20 cellular contexts compared by ENCODE assay signal in genomic region chr3:126119008-126119675, GRCh38. TPM values are rescaled to one million over a fixed set of nuclear protein-coding genes. Genes with fewer than 3 reads are reported as not detected.
A peak's percentile ranks its signal among the peaks of the same experiment; 100 is the strongest.
DNase-seq lines count a peak whose midpoint lies in the region; ATAC-seq, FAIRE-seq and TF ChIP-seq lines count a peak whose summit lies in the region.
"Had no signal": no experiment of that assay in that cellular context is flagged by ENCODE, and none has a peak within 500 bp of the region (broad histone marks: within the 10 kb centered on the region; RNA-seq: fewer than 3 reads in every experiment).

No MANE protein-coding gene starts in this region.

- peaks cover 3% of the 10 kb centered on the region for H3K27me3 Mint-ChIP-seq in activated CD4-positive, alpha-beta T cell treated with anti-CD3 and anti-CD28 coated beads, Interleukin-2, amount 10 ng/mL, durations not matched to agents 24 days and 14 days

- no peak for TF ChIP-seq POLR2A in gastroesophageal sphincter (IDR thresholded peaks at IDR 0.05)

- no peak overlapping the region for H3K27ac ChIP-seq in WERI-Rb-1
- H3K27ac ChIP-seq in gastroesophageal sphincter = no peak overlapping the region
- H3K27ac ChIP-seq: brain microvascular endothelial cell, dorsolateral prefrontal cortex, lower lobe of right lung, parathyroid adenoma, skin epidermis had no signal

- H3K4me1 Mint-ChIP-seq in activated CD4-positive, alpha-beta T cell treated with anti-CD3 and anti-CD28 coated beads, Interleukin-2, amount 10 ng/mL, durations not matched to agents 24 days and 14 days = no peaks in the 10 kb centered on the region
- H3K4me1 Mint-ChIP-seq: activated naive CD8-positive, alpha-beta T cell treated with anti-CD3 and anti-CD28 coated beads, Interleukin-2, amount 10 ng/mL, durations not matched to agents 7 days and 5 days; immature natural killer cell; naive B cell had no signal

- peak; percentile 51 for DNase-seq in DMS79 (lab: John Stamatoyannopoulos, UW)
- peak; percentile 28 for DNase-seq in LNCaP clone FGC (ENCODE audit: low read depth)
- DNase-seq in WERI-Rb-1 = peak; percentile 3
- peak; percentile 37 for DNase-seq in posterior vena cava (ENCODE audit: low spot score)
- no peak for DNase-seq in RCC 7860 (ENCODE audit: low spot score)
- no peak for DNase-seq in activated CD4-positive, alpha-beta T cell treated with anti-CD3 and anti-CD28 coated beads, Interleukin-2, amount 10 ng/mL, durations not matched to agents 24 days and 14 days
- DNase-seq: activated naive CD8-positive, alpha-beta T cell treated with anti-CD3 and anti-CD28 coated beads, Interleukin-2, amount 10 ng/mL, durations not matched to agents 7 days and 5 days; brain microvascular endothelial cell; GOT3; immature natural killer cell; KBM-7; lower lobe of right lung; naive B cell; NCI-H2171; stimulated activated CD4-positive, alpha-beta T cell treated with anti-CD3 and anti-CD28 coated beads, Interleukin-4, amount 100 ng/mL, for 4 hours had no signal

- H3K27ac Mint-ChIP-seq in activated CD4-positive, alpha-beta T cell treated with anti-CD3 and anti-CD28 coated beads, Interleukin-2, amount 10 ng/mL, durations not matched to agents 24 days and 14 days = no peak overlapping the region
- H3K27ac Mint-ChIP-seq: activated naive CD8-positive, alpha-beta T cell treated with anti-CD3 and anti-CD28 coated beads, Interleukin-2, amount 10 ng/mL, durations not matched to agents 7 days and 5 days; immature natural killer cell; naive B cell had no signal

- H3K9me3 ChIP-seq in WERI-Rb-1 (ENCODE audit: severe bottlenecking) (no peaks in the 10 kb centered on the region), gastroesophageal sphincter (no peaks in the 10 kb centered on the region)
- H3K9me3 ChIP-seq: lower lobe of right lung had no signal

- H3K36me3 ChIP-seq in WERI-Rb-1 (no peaks in the 10 kb centered on the region), gastroesophageal sphincter (peaks cover 0 to 36% of the 10 kb centered on the region in 2 donors)
- H3K36me3 ChIP-seq: brain microvascular endothelial cell, lower lobe of right lung had no signal

- no peaks in the 10 kb centered on the region for H3K4me1 ChIP-seq in gastroesophageal sphincter
- H3K4me1 ChIP-seq: lower lobe of right lung, parathyroid adenoma had no signal

- no peak overlapping the region for H3K4me3 ChIP-seq in LNCaP clone FGC (ENCODE audit: low read depth, low read length)
- H3K4me3 ChIP-seq in WERI-Rb-1 (ENCODE audit: low read depth, low read length) = no peak overlapping the region
- no peak overlapping the region for H3K4me3 ChIP-seq in gastroesophageal sphincter
- H3K4me3 ChIP-seq: dorsolateral prefrontal cortex, lower lobe of right lung, skin epidermis had no signal

- no peak for TF ChIP-seq CTCF in LNCaP clone FGC (IDR thresholded peaks at IDR 0.05; ENCODE audit: control insufficient read depth, extremely low read depth, insufficient read depth)
- TF ChIP-seq CTCF in WERI-Rb-1 (IDR thresholded peaks at IDR 0.05; ENCODE audit: low read depth, low read length) = no peak
- TF ChIP-seq CTCF in gastroesophageal sphincter (IDR thresholded peaks at IDR 0.05) = no peak

- no peak for TF ChIP-seq EP300 in gastroesophageal sphincter (IDR thresholded peaks at IDR 0.05)

- WGBS in gastroesophageal sphincter (ENCODE audit: low coverage in 1 of 2), 2 donors = 81 to 83% methylated on average over 5 to 7 of the region's 7 CpGs

- no peaks in the 10 kb centered on the region for H3K36me3 Mint-ChIP-seq in activated CD4-positive, alpha-beta T cell treated with anti-CD3 and anti-CD28 coated beads, Interleukin-2, amount 10 ng/mL, durations not matched to agents 24 days and 14 days (ENCODE audit: low read depth)
- H3K36me3 Mint-ChIP-seq: activated naive CD8-positive, alpha-beta T cell treated with anti-CD3 and anti-CD28 coated beads, Interleukin-2, amount 10 ng/mL, durations not matched to agents 7 days and 5 days; immature natural killer cell; naive B cell had no signal

- no peaks in the 10 kb centered on the region for H3K27me3 ChIP-seq in WERI-Rb-1 (ENCODE audit: insufficient read depth, low read depth, severe bottlenecking)
- no peaks in the 10 kb centered on the region for H3K27me3 ChIP-seq in gastroesophageal sphincter
- H3K27me3 ChIP-seq: brain microvascular endothelial cell had no signal

- H3K4me3 Mint-ChIP-seq in activated CD4-positive, alpha-beta T cell treated with anti-CD3 and anti-CD28 coated beads, Interleukin-2, amount 10 ng/mL, durations not matched to agents 24 days and 14 days = no peak overlapping the region
- H3K4me3 Mint-ChIP-seq: activated naive CD8-positive, alpha-beta T cell treated with anti-CD3 and anti-CD28 coated beads, Interleukin-2, amount 10 ng/mL, durations not matched to agents 7 days and 5 days; immature natural killer cell; naive B cell had no signal

- FAIRE-seq in RCC 7860 (lab: Jason Lieb, UNC) = no peak

- intact Hi-C loops in posterior vena cava (cut with DNase I) = no loop called here
- intact Hi-C loops in activated CD4-positive, alpha-beta T cell treated with anti-CD3 and anti-CD28 coated beads, Interleukin-2, amount 10 ng/mL, durations not matched to agents 24 days and 14 days (cut with micrococcal nuclease) = no loop called here

- ATAC-seq in HG03439 (IDR thresholded peaks at IDR 0.05; ENCODE audit: unreplicated experiment) (no peak), gastroesophageal sphincter (no peak)
- ATAC-seq: lower lobe of right lung had no signal

- H3K9me3 Mint-ChIP-seq in activated CD4-positive, alpha-beta T cell treated with anti-CD3 and anti-CD28 coated beads, Interleukin-2, amount 10 ng/mL, durations not matched to agents 24 days and 14 days = no peaks in the 10 kb centered on the region
- H3K9me3 Mint-ChIP-seq: activated naive CD8-positive, alpha-beta T cell treated with anti-CD3 and anti-CD28 coated beads, Interleukin-2, amount 10 ng/mL, durations not matched to agents 7 days and 5 days; immature natural killer cell had no signal

RNA-seq across cellular contexts. Expression of gene SLC41A3, which starts 35.2 kb away (rescaled TPM):
- 10 to 100 TPM; 44.7 to 49.0 TPM for total RNA-seq in posterior vena cava
- total RNA-seq in gastroesophageal sphincter = 10 to 100 TPM; 31.0 to 62.7 (median 37.5) TPM
- total RNA-seq in activated CD4-positive, alpha-beta T cell treated with anti-CD3 and anti-CD28 coated beads, Interleukin-2, amount 10 ng/mL, durations not matched to agents 24 days and 14 days = 17.9 and 20.1 TPM in 2 replicates

Comparison
In these comparisons a context has a peak if more than half of its experiments do, and no peak if none do; other contexts are left out.
1. DNase-seq: peak in DMS79 (single experiment), LNCaP clone FGC (single experiment), WERI-Rb-1 (single experiment) and posterior vena cava (single experiment); none in RCC 7860 (single experiment) and activated CD4-positive, alpha-beta T cell treated with anti-CD3 and anti-CD28 coated beads, Interleukin-2, amount 10 ng/mL, durations not matched to agents 24 days and 14 days (single experiment).